In genomic region chr18:3245853-3246635, GRCh38 we compare ENCODE assay signal across 8 cellular contexts. TPM values are rescaled to one million over a fixed set of nuclear protein-coding genes. Genes with fewer than 3 reads are reported as not detected.
A peak's percentile ranks its signal among the peaks of the same experiment; 100 is the strongest.
DNase-seq lines count a peak whose midpoint lies in the region; ATAC-seq and TF ChIP-seq lines count a peak whose summit lies in the region.

No MANE protein-coding gene starts in this region.

- H3K36me3 ChIP-seq in heart left ventricle (peaks cover 0 to 18% (median 10%) of the 10 kb centered on the region in 9 donors), upper lobe of left lung (peaks cover 0 to 15% (median 0%) of the 10 kb centered on the region in 4 donors)

- WGBS in heart left ventricle, 4 donors, result 1 to 4% (median 3%) methylated on average over 29 of the region's 29 CpGs
- 5 to 8% methylated on average over 29 of the region's 29 CpGs for WGBS in upper lobe of left lung, 2 donors

- ATAC-seq in heart left ventricle, result peak; percentile 70 to 76 (median 73)
- peak; percentile 87 to 94 for ATAC-seq in upper lobe of left lung (ENCODE audit: low FRiP score in 2 of 2)

- peak in 1 of 2 donors; percentile 22 for TF ChIP-seq POLR2A in heart left ventricle (IDR thresholded peaks at IDR 0.05)
- peak in 1 of 4 donors; percentile 17 for TF ChIP-seq POLR2A in upper lobe of left lung (IDR thresholded peaks at IDR 0.05)

- DNase-seq in HEK293T (ENCODE audit: extremely low spot score) (peak; percentile 64), MV-4-11 (lab: John Stamatoyannopoulos, UW) (peak; percentile 87), SKM-1 (lab: John Stamatoyannopoulos, UW; ENCODE audit: unreplicated experiment) (peak; percentile 86), heart left ventricle (peak; percentile 90 to 94 (median 93)), posterior cingulate gyrus (peak; percentile 73 to 98 (median 85)), upper lobe of left lung (peak; percentile 88 to 96)
- peak; percentile 67 for DNase-seq in activated naive CD8-positive, alpha-beta T cell treated with anti-CD3 and anti-CD28 coated beads, Interleukin-2, amount 50 U/mL, for 16 hours (ENCODE audit: low read depth, low spot score)

- POLR2A ChIA-PET in HEK293T (lab: Yijun Ruan, JAX), result interaction anchor here (0.9 kb wide), 1 partner anchor 336 kb away, joined by 3 read pairs; no protein-coding TSS in a partner anchor

- peak; percentile 92 to 99 (median 96) for TF ChIP-seq CTCF in heart left ventricle (IDR thresholded peaks at IDR 0.05)
- TF ChIP-seq CTCF in upper lobe of left lung (IDR thresholded peaks at IDR 0.05), result peak; percentile 93 to 98 (median 96)

- no peaks in the 10 kb centered on the region for H3K27me3 ChIP-seq in heart left ventricle
- H3K27me3 ChIP-seq in upper lobe of left lung, result no peaks in the 10 kb centered on the region

- TF ChIP-seq EP300 in upper lobe of left lung (IDR thresholded peaks at IDR 0.05), result peak in 1 of 4 donors; percentile 7

- H3K27ac ChIP-seq in heart left ventricle (peak overlapping the region; percentile 98 to 100 (median 100)), upper lobe of left lung (peak overlapping the region; percentile 97 to 100 (median 100))

- CTCF ChIA-PET in HEK293T (lab: Yijun Ruan, JAX), result interaction anchor here (0.5 to 1.5 kb wide), 7 partner anchors 54 to 313 kb away, joined by 3 to 4 read pairs (median 3); no protein-coding TSS in a partner anchor

- intact Hi-C loops in heart left ventricle (cut with DNase I) (loop anchor here (1.0 to 10.0 kb wide), 17 partner anchors 27 to 314 kb away; partner anchors contain the start of genes LPIN2 (in 4 of the 10) and MYOM1 (in 2 of the 10)), posterior cingulate gyrus (cut with DNase I) (loop anchor here (2.0 to 10.0 kb wide), 5 partner anchors 94 to 481 kb away; no protein-coding TSS in a partner anchor)

- H3K9me3 ChIP-seq in heart left ventricle (no peaks in the 10 kb centered on the region), upper lobe of left lung (no peaks in the 10 kb centered on the region)

- H3K4me3 ChIP-seq in GM08714 (ENCODE audit: low read length) (peak overlapping the region; percentile 81), heart left ventricle (peak overlapping the region; percentile 24 to 98 (median 90)), upper lobe of left lung (peak overlapping the region in 3 of 4 donors; percentile 73 to 96 (median 84))

- peaks cover 0 to 47% (median 33%) of the 10 kb centered on the region in 12 donors for H3K4me1 ChIP-seq in heart left ventricle
- H3K4me1 ChIP-seq in upper lobe of left lung, result peaks cover 24 to 39% (median 28%) of the 10 kb centered on the region in 4 donors

TF ChIP-seq in HEK293T, 16 proteins besides CTCF, POLR2A, EP300 and RAD21:
- TF ChIP-seq, protein P1, sequence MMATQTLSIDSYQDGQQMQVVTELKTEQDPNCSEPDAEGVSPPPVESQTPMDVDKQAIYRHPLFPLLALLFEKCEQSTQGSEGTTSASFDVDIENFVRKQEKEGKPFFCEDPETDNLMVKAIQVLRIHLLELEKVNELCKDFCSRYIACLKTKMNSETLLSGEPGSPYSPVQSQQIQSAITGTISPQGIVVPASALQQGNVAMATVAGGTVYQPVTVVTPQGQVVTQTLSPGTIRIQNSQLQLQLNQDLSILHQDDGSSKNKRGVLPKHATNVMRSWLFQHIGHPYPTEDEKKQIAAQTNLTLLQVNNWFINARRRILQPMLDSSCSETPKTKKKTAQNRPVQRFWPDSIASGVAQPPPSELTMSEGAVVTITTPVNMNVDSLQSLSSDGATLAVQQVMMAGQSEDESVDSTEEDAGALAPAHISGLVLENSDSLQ (IDR thresholded peaks at IDR 0.05), result no peak
- no peak for TF ChIP-seq ARNT (IDR thresholded peaks at IDR 0.05)
- no peak for TF ChIP-seq ZNF384 (IDR thresholded peaks at IDR 0.05)
- no peak for TF ChIP-seq CTBP1 (IDR thresholded peaks at IDR 0.05; ENCODE audit: borderline replicate concordance)
- no peak for TF ChIP-seq TARDBP (IDR thresholded peaks at IDR 0.05)
- TF ChIP-seq L3MBTL2 (conservative IDR thresholded peaks at IDR 0.05), result no peak

RNA-seq across cellular contexts. Expression of gene MYL12A, which starts 1.6 kb away (rescaled TPM):
- total RNA-seq in heart left ventricle (1,000 to 10,000 TPM; 1,642 to 7,537 (median 4,549) TPM), upper lobe of left lung (100 to 1,000 TPM; 184 to 702 (median 558) TPM)
- 1,000 to 10,000 TPM; 2,104 to 2,994 TPM for polyA plus RNA-seq in heart left ventricle

RNA-seq across cellular contexts. Expression of gene MYL12B, which starts 15.9 kb away (rescaled TPM):
- total RNA-seq in heart left ventricle, result 100 to 1,000 TPM; 185 to 292 (median 210) TPM
- 100 to 1,000 TPM; 317 to 462 TPM for polyA plus RNA-seq in heart left ventricle
- 100 to 1,000 TPM in 5 of 6 donors, 10 to 100 TPM in 1; 93.2 to 451 (median 361) TPM for total RNA-seq in upper lobe of left lung

RNA-seq across cellular contexts. Expression of gene MYOM1, which starts 26.3 kb away (rescaled TPM):
- 1,000 to 10,000 TPM in 4 of 9 donors, 100 to 1,000 TPM in 5; 393 to 1,344 (median 852) TPM for total RNA-seq in heart left ventricle
- polyA plus RNA-seq in heart left ventricle, result 100 to 1,000 TPM; 112 to 262 TPM
- total RNA-seq in upper lobe of left lung, result 10 to 100 TPM in 1 of 6 donors, 1 to 10 TPM in 4, under 1 TPM in 1; 0.76 to 11.2 (median 2.2) TPM

Comparison
In these comparisons a context has a peak if more than half of its experiments do, and no peak if none do; other contexts are left out.
1. Peak in every context shown above with its lines: DNase-seq, ATAC-seq, H3K4me3 ChIP-seq and H3K27ac ChIP-seq.
2. RNA of gene MYOM1, which starts 26.3 kb away (total RNA-seq): 393 to 1,344 TPM in heart left ventricle; 0.76 to 11.2 TPM in upper lobe of left lung; every median in the first group is over 10 times any median in the second.